In the genomic region with DNA sequence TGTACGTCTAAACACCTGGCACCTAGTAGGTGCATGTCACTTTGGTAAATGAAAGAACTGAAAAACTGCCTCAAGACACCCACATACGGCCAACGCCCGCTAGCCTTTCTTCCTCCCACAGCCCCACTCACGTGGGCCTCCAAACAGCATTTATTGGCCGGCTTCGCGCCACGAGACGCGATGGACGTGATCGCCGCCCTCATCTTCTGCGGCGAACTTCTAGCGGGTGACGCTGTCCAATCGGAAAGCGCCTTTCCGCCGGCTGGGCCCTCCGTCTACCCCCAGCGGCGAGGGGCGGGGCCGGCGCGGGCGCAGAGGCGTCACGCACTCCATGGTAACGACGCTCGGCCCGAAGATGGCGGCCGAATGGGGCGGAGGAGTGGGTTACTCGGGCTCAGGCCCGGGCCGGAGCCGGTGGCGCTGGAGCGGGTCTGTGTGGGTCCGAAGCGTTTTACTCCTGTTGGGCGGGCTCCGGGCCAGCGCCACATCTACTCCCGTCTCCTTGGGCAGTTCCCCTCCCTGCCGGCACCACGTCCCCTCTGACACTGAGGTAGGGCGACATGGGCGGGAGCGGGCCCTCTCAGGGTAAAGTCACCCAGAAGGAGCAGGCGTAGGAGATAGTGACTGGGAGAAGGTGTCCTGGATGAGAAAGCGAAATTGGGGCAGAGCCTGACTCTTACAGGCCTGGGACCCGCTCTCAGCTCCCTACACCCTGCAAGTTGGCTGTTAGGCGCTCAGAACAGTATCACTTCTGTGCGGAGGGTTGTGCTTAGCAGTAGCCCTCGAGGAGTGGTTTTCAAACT, we compare ENCODE assay signal across 1 cellular context.
A peak's percentile ranks its signal among the peaks of the same experiment; 100 is the strongest.
TF ChIP-seq lines count a peak whose summit lies in the region.

A gene with protein sequence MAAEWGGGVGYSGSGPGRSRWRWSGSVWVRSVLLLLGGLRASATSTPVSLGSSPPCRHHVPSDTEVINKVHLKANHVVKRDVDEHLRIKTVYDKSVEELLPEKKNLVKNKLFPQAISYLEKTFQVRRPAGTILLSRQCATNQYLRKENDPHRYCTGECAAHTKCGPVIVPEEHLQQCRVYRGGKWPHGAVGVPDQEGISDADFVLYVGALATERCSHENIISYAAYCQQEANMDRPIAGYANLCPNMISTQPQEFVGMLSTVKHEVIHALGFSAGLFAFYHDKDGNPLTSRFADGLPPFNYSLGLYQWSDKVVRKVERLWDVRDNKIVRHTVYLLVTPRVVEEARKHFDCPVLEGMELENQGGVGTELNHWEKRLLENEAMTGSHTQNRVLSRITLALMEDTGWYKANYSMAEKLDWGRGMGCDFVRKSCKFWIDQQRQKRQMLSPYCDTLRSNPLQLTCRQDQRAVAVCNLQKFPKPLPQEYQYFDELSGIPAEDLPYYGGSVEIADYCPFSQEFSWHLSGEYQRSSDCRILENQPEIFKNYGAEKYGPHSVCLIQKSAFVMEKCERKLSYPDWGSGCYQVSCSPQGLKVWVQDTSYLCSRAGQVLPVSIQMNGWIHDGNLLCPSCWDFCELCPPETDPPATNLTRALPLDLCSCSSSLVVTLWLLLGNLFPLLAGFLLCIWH (plus strand): TSS at position 327 of the 803 bp plus-strand sequence. CDS start 29 bp downstream, at position 356.

TF ChIP-seq in WTC11, 78 proteins besides CTCF, POLR2A, EP300 and RAD21 (continued from another document):
- TF ChIP-seq ZNF532 (CRISPR knock-in tag; IDR thresholded peaks at IDR 0.05; ENCODE audit: borderline replicate concordance) (no peak), SMAD3 (CRISPR knock-in tag; IDR thresholded peaks at IDR 0.05; ENCODE audit: borderline replicate concordance) (0 out of 2 replicates have a peak, but pooled peaks have one; percentile 49), NR3C1 (CRISPR knock-in tag; conservative IDR thresholded peaks at IDR 0.05; ENCODE audit: low read depth) (no peak), ZNF416 (CRISPR knock-in tag; IDR thresholded peaks at IDR 0.05) (0 out of 2 replicates have a peak, but pooled peaks have one; percentile 22), NFE2L1 (CRISPR knock-in tag; IDR thresholded peaks at IDR 0.05) (no peak), ETV6 (CRISPR knock-in tag; IDR thresholded peaks at IDR 0.05) (peak; percentile 74; the same call in 1 of the 2 replicates), FOXK1 (CRISPR knock-in tag; IDR thresholded peaks at IDR 0.05) (peak; percentile 85), ZBTB43 (CRISPR knock-in tag; IDR thresholded peaks at IDR 0.05) (0 out of 2 replicates have a peak, but pooled peaks have one; percentile 13), PRRX2 (CRISPR knock-in tag; IDR thresholded peaks at IDR 0.05) (no peak), ZNF281 (CRISPR knock-in tag; IDR thresholded peaks at IDR 0.05) (peak; percentile 59; the same call in 1 of the 2 replicates), SP1 (CRISPR knock-in tag; conservative IDR thresholded peaks at IDR 0.05) (peak; percentile 97), FOXP1 (CRISPR knock-in tag; IDR thresholded peaks at IDR 0.05; ENCODE audit: borderline replicate concordance) (peak; percentile 66; the same call in 1 of the 2 replicates), NFYB (CRISPR knock-in tag; conservative IDR thresholded peaks at IDR 0.05; ENCODE audit: low read depth) (peak; percentile 84), KAT7 (CRISPR knock-in tag; IDR thresholded peaks at IDR 0.05; ENCODE audit: borderline replicate concordance) (0 out of 2 replicates have a peak, but pooled peaks have one; percentile 47), ZNF232 (CRISPR knock-in tag; IDR thresholded peaks at IDR 0.05) (0 out of 2 replicates have a peak, but pooled peaks have one; percentile 34), CREM (CRISPR knock-in tag; IDR thresholded peaks at IDR 0.05) (peak; percentile 60; the same call in 1 of the 2 replicates), TEAD1 (CRISPR knock-in tag; IDR thresholded peaks at IDR 0.05) (peak; percentile 75), MYBL2 (CRISPR knock-in tag; IDR thresholded peaks at IDR 0.05) (0 out of 2 replicates have a peak, but pooled peaks have one; percentile 36), MAX (CRISPR knock-in tag; IDR thresholded peaks at IDR 0.05) (peak; percentile 93), FOXP4 (CRISPR knock-in tag; IDR thresholded peaks at IDR 0.05) (0 out of 2 replicates have a peak, but pooled peaks have one; percentile 75), ZNF425 (CRISPR knock-in tag; conservative IDR thresholded peaks at IDR 0.05) (no peak), NFATC4 (CRISPR knock-in tag; IDR thresholded peaks at IDR 0.05) (no peak)
- TF ChIP-seq, protein P1, sequence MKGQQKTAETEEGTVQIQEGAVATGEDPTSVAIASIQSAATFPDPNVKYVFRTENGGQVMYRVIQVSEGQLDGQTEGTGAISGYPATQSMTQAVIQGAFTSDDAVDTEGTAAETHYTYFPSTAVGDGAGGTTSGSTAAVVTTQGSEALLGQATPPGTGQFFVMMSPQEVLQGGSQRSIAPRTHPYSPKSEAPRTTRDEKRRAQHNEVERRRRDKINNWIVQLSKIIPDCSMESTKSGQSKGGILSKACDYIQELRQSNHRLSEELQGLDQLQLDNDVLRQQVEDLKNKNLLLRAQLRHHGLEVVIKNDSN (CRISPR knock-in tag; IDR thresholded peaks at IDR 0.05): peak; percentile 92
- TF ChIP-seq, protein P2, sequence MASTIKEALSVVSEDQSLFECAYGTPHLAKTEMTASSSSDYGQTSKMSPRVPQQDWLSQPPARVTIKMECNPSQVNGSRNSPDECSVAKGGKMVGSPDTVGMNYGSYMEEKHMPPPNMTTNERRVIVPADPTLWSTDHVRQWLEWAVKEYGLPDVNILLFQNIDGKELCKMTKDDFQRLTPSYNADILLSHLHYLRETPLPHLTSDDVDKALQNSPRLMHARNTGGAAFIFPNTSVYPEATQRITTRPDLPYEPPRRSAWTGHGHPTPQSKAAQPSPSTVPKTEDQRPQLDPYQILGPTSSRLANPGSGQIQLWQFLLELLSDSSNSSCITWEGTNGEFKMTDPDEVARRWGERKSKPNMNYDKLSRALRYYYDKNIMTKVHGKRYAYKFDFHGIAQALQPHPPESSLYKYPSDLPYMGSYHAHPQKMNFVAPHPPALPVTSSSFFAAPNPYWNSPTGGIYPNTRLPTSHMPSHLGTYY (CRISPR knock-in tag; IDR thresholded peaks at IDR 0.05): no peak
- TF ChIP-seq, protein P3, sequence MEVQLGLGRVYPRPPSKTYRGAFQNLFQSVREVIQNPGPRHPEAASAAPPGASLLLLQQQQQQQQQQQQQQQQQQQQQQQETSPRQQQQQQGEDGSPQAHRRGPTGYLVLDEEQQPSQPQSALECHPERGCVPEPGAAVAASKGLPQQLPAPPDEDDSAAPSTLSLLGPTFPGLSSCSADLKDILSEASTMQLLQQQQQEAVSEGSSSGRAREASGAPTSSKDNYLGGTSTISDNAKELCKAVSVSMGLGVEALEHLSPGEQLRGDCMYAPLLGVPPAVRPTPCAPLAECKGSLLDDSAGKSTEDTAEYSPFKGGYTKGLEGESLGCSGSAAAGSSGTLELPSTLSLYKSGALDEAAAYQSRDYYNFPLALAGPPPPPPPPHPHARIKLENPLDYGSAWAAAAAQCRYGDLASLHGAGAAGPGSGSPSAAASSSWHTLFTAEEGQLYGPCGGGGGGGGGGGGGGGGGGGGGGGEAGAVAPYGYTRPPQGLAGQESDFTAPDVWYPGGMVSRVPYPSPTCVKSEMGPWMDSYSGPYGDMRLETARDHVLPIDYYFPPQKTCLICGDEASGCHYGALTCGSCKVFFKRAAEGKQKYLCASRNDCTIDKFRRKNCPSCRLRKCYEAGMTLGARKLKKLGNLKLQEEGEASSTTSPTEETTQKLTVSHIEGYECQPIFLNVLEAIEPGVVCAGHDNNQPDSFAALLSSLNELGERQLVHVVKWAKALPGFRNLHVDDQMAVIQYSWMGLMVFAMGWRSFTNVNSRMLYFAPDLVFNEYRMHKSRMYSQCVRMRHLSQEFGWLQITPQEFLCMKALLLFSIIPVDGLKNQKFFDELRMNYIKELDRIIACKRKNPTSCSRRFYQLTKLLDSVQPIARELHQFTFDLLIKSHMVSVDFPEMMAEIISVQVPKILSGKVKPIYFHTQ (CRISPR knock-in tag; IDR thresholded peaks at IDR 0.05): no peak
TF ChIP-seq in WTC11: peak in this region for 21.
